ENCODE assay signal across 1 cellular context in the genomic region with DNA sequence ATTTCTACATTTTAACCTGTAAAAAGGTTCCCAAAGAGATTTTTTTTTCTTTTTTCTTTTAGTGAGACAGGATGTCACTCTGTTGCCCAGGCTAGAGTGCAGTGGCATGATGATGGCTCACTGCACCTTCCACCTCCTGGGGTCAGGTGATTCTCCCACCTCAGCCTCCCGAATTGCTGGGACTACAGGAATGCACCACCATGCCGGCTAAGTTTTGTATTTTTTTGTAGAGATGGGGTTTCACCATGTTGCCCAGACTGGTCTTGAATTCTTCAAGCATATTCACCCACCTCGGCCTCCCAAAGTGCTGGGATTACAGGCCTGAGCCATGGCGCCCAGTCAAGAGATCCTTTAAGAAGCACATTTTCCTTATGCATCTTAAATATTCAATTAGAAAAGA.
TF ChIP-seq lines count a peak whose summit lies in the region.

No MANE protein-coding gene starts in this region.

TF ChIP-seq in K562, 482 proteins besides CTCF, POLR2A, EP300 and RAD21:
- TF ChIP-seq NCOA1 (IDR thresholded peaks at IDR 0.05; ENCODE audit: low read depth) (no peak), ELF4 (CRISPR knock-in tag; IDR thresholded peaks at IDR 0.05) (0 out of 2 replicates have a peak, but pooled peaks have one; percentile 58), HMGN3 (IDR thresholded peaks at IDR 0.05; ENCODE audit: borderline replicate concordance, extremely low read depth, insufficient read length, low read depth, low read length) (no peak), SIRT6 (IDR thresholded peaks at IDR 0.05; ENCODE audit: low read depth, low read length) (no peak), CBX2 (IDR thresholded peaks at IDR 0.05; ENCODE audit: insufficient read depth, low read length, poor library complexity, severe bottlenecking) (no peak), PRPF4 (IDR thresholded peaks at IDR 0.05; ENCODE audit: insufficient read depth, low read depth, low read length, poor library complexity, severe bottlenecking) (no peak), FOXM1 (IDR thresholded peaks at IDR 0.05; ENCODE audit: low read depth) (no peak), FOXM1 (CRISPR knock-in tag; IDR thresholded peaks at IDR 0.05; ENCODE audit: low read depth) (0 out of 2 replicates have a peak, but pooled peaks have one; percentile 8), ZNF444 (CRISPR knock-in tag; IDR thresholded peaks at IDR 0.05) (no peak), RAD51 (IDR thresholded peaks at IDR 0.05; ENCODE audit: borderline replicate concordance, low read depth) (0 out of 2 replicates have a peak, but pooled peaks have one; percentile 32), DMBX1 (CRISPR knock-in tag; IDR thresholded peaks at IDR 0.05; ENCODE audit: borderline replicate concordance) (peak; percentile 88), MBD2 (IDR thresholded peaks at IDR 0.05; ENCODE audit: borderline replicate concordance, low read depth) (no peak), RCOR1 (IDR thresholded peaks at IDR 0.05; ENCODE audit: borderline replicate concordance in 1 of 2, low read depth in 2 of 2, low read length in 2 of 2) (no peak), NR2C2 (CRISPR knock-in tag; IDR thresholded peaks at IDR 0.05) (no peak), NR2C2 (tag; IDR thresholded peaks at IDR 0.05) (peak; percentile 39; the same call in 1 of the 2 replicates), ZEB2 (IDR thresholded peaks at IDR 0.05) (peak; percentile 34; the same call in 1 of the 2 replicates), NCOR1 (IDR thresholded peaks at IDR 0.05) (no peak), ZNF174 (CRISPR knock-in tag; IDR thresholded peaks at IDR 0.05) (no peak), HIVEP1 (CRISPR knock-in tag; IDR thresholded peaks at IDR 0.05) (no peak), ETV5 (CRISPR knock-in tag; IDR thresholded peaks at IDR 0.05; ENCODE audit: low read depth) (no peak), TEAD1 (CRISPR knock-in tag; IDR thresholded peaks at IDR 0.05) (peak in 1 of 2 experiments; percentile 46; a peak in 1 of 4 replicates), TAF7 (tag; IDR thresholded peaks at IDR 0.05) (0 out of 2 replicates have a peak, but pooled peaks have one; percentile 17), ZNF224 (CRISPR knock-in tag; IDR thresholded peaks at IDR 0.05) (no peak), BRD4 (IDR thresholded peaks at IDR 0.05) (peak; percentile 43), L3MBTL2 (IDR thresholded peaks at IDR 0.05) (peak; percentile 30), DPF2 (IDR thresholded peaks at IDR 0.05) (no peak), KLF6 (CRISPR knock-in tag; IDR thresholded peaks at IDR 0.05; ENCODE audit: borderline replicate concordance) (no peak)
- TF ChIP-seq, protein P1, sequence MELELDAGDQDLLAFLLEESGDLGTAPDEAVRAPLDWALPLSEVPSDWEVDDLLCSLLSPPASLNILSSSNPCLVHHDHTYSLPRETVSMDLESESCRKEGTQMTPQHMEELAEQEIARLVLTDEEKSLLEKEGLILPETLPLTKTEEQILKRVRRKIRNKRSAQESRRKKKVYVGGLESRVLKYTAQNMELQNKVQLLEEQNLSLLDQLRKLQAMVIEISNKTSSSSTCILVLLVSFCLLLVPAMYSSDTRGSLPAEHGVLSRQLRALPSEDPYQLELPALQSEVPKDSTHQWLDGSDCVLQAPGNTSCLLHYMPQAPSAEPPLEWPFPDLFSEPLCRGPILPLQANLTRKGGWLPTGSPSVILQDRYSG (tag; conservative IDR thresholded peaks at IDR 0.05; ENCODE audit: low read depth) = peak; percentile 70; the same call in 1 of the 2 replicates
- TF ChIP-seq, protein P2, sequence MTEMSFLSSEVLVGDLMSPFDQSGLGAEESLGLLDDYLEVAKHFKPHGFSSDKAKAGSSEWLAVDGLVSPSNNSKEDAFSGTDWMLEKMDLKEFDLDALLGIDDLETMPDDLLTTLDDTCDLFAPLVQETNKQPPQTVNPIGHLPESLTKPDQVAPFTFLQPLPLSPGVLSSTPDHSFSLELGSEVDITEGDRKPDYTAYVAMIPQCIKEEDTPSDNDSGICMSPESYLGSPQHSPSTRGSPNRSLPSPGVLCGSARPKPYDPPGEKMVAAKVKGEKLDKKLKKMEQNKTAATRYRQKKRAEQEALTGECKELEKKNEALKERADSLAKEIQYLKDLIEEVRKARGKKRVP (CRISPR knock-in tag; IDR thresholded peaks at IDR 0.05) = 0 out of 2 replicates have a peak, but pooled peaks have one; percentile 14
- TF ChIP-seq, protein P3, sequence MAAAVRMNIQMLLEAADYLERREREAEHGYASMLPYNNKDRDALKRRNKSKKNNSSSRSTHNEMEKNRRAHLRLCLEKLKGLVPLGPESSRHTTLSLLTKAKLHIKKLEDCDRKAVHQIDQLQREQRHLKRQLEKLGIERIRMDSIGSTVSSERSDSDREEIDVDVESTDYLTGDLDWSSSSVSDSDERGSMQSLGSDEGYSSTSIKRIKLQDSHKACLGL (CRISPR knock-in tag; IDR thresholded peaks at IDR 0.05; ENCODE audit: borderline replicate concordance, poor library complexity, severe bottlenecking) = peak; percentile 8
- TF ChIP-seq, protein P4, sequence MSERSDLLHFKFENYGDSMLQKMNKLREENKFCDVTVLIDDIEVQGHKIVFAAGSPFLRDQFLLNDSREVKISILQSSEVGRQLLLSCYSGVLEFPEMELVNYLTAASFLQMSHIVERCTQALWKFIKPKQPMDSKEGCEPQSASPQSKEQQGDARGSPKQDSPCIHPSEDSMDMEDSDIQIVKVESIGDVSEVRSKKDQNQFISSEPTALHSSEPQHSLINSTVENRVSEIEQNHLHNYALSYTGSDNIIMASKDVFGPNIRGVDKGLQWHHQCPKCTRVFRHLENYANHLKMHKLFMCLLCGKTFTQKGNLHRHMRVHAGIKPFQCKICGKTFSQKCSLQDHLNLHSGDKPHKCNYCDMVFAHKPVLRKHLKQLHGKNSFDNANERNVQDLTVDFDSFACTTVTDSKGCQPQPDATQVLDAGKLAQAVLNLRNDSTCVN (CRISPR knock-in tag; IDR thresholded peaks at IDR 0.05) = 0 out of 2 replicates have a peak, but pooled peaks have one; percentile 59
- TF ChIP-seq, protein P5, sequence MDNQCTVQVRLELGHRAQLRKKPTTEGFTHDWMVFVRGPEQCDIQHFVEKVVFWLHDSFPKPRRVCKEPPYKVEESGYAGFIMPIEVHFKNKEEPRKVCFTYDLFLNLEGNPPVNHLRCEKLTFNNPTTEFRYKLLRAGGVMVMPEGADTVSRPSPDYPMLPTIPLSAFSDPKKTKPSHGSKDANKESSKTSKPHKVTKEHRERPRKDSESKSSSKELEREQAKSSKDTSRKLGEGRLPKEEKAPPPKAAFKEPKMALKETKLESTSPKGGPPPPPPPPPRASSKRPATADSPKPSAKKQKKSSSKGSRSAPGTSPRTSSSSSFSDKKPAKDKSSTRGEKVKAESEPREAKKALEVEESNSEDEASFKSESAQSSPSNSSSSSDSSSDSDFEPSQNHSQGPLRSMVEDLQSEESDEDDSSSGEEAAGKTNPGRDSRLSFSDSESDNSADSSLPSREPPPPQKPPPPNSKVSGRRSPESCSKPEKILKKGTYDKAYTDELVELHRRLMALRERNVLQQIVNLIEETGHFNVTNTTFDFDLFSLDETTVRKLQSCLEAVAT (IDR thresholded peaks at IDR 0.05) = peak; percentile 64 to 87; a peak in 3 of 4 replicates
- TF ChIP-seq, protein P6, sequence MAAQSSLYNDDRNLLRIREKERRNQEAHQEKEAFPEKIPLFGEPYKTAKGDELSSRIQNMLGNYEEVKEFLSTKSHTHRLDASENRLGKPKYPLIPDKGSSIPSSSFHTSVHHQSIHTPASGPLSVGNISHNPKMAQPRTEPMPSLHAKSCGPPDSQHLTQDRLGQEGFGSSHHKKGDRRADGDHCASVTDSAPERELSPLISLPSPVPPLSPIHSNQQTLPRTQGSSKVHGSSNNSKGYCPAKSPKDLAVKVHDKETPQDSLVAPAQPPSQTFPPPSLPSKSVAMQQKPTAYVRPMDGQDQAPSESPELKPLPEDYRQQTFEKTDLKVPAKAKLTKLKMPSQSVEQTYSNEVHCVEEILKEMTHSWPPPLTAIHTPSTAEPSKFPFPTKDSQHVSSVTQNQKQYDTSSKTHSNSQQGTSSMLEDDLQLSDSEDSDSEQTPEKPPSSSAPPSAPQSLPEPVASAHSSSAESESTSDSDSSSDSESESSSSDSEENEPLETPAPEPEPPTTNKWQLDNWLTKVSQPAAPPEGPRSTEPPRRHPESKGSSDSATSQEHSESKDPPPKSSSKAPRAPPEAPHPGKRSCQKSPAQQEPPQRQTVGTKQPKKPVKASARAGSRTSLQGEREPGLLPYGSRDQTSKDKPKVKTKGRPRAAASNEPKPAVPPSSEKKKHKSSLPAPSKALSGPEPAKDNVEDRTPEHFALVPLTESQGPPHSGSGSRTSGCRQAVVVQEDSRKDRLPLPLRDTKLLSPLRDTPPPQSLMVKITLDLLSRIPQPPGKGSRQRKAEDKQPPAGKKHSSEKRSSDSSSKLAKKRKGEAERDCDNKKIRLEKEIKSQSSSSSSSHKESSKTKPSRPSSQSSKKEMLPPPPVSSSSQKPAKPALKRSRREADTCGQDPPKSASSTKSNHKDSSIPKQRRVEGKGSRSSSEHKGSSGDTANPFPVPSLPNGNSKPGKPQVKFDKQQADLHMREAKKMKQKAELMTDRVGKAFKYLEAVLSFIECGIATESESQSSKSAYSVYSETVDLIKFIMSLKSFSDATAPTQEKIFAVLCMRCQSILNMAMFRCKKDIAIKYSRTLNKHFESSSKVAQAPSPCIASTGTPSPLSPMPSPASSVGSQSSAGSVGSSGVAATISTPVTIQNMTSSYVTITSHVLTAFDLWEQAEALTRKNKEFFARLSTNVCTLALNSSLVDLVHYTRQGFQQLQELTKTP (IDR thresholded peaks at IDR 0.05; ENCODE audit: low read depth in 1 of 2, partially characterized antibody in 2 of 2) = peak; percentile 36 to 60
- TF ChIP-seq, protein P7, sequence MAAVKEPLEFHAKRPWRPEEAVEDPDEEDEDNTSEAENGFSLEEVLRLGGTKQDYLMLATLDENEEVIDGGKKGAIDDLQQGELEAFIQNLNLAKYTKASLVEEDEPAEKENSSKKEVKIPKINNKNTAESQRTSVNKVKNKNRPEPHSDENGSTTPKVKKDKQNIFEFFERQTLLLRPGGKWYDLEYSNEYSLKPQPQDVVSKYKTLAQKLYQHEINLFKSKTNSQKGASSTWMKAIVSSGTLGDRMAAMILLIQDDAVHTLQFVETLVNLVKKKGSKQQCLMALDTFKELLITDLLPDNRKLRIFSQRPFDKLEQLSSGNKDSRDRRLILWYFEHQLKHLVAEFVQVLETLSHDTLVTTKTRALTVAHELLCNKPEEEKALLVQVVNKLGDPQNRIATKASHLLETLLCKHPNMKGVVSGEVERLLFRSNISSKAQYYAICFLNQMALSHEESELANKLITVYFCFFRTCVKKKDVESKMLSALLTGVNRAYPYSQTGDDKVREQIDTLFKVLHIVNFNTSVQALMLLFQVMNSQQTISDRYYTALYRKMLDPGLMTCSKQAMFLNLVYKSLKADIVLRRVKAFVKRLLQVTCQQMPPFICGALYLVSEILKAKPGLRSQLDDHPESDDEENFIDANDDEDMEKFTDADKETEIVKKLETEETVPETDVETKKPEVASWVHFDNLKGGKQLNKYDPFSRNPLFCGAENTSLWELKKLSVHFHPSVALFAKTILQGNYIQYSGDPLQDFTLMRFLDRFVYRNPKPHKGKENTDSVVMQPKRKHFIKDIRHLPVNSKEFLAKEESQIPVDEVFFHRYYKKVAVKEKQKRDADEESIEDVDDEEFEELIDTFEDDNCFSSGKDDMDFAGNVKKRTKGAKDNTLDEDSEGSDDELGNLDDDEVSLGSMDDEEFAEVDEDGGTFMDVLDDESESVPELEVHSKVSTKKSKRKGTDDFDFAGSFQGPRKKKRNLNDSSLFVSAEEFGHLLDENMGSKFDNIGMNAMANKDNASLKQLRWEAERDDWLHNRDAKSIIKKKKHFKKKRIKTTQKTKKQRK (IDR thresholded peaks at IDR 0.05; ENCODE audit: borderline replicate concordance, low read depth, low read length) = no peak
TF ChIP-seq in K562: peak in this region for 16.
